Comparison of ENCODE assay signal across 1 cellular context in genomic region chrX:40279762-40280161, GRCh38.
TF ChIP-seq lines count a peak whose summit lies in the region.

No MANE protein-coding gene starts in this region.

TF ChIP-seq in GM23338, 12 proteins besides CTCF, POLR2A, EP300 and RAD21 (continued from another document):
- no peak for TF ChIP-seq ZNF462 (CRISPR knock-in tag; IDR thresholded peaks at IDR 0.05)
- no peak for TF ChIP-seq STAT1 (IDR thresholded peaks at IDR 0.05; ENCODE audit: unreplicated experiment)
- TF ChIP-seq CREB1 (CRISPR knock-in tag; IDR thresholded peaks at IDR 0.05; ENCODE audit: low read depth), result no peak
- TF ChIP-seq JUNB (IDR thresholded peaks at IDR 0.05; ENCODE audit: unreplicated experiment), result no peak
